ENCODE assay signal across 8 cellular contexts in genomic region chr1:85061711-85062424, GRCh38. TPM values are rescaled to one million over a fixed set of nuclear protein-coding genes. Genes with fewer than 3 reads are reported as not detected.
A peak's percentile ranks its signal among the peaks of the same experiment; 100 is the strongest.
DNase-seq lines count a peak whose midpoint lies in the region; ATAC-seq, FAIRE-seq and TF ChIP-seq lines count a peak whose summit lies in the region.

No MANE protein-coding gene starts in this region.

- TF ChIP-seq CTCF in breast epithelium (IDR thresholded peaks at IDR 0.05), result no peak

- H3K27me3 ChIP-seq in breast epithelium, result no peaks in the 10 kb centered on the region

- peak; percentile 63 for DNase-seq in GM12891 (ENCODE audit: insufficient read length, low spot score)
- peak; percentile 57 for DNase-seq in NCI-H146 treated with DMSO at 0.1 percent for 48 hours (lab: John Stamatoyannopoulos, UW; ENCODE audit: unreplicated experiment)
- DNase-seq in breast epithelium (ENCODE audit: low spot score in 2 of 2), result peak; percentile 85 to 91
- no peak for DNase-seq in KG1 (lab: John Stamatoyannopoulos, UW)

- peak overlapping the region; percentile 69 to 78 for H3K27ac ChIP-seq in breast epithelium
- H3K27ac ChIP-seq in skin epidermis, result peak overlapping the region in 14 of 21 experiments; percentile 3 to 72 (median 44)

- FAIRE-seq in GM12891 (lab: Jason Lieb, UNC), result peak; percentile 99
- FAIRE-seq in TTC549 (lab: Jason Lieb, UNC), result peak; percentile 90

- no peak for TF ChIP-seq POLR2A in GM12891 (IDR thresholded peaks at IDR 0.05; ENCODE audit: low read depth, low read length)
- TF ChIP-seq POLR2A in breast epithelium (IDR thresholded peaks at IDR 0.05), result no peak

- H3K9me3 ChIP-seq in breast epithelium (no peaks in the 10 kb centered on the region), iPS-18c (ENCODE audit: control insufficient read depth, insufficient read depth, low read length) (no peaks in the 10 kb centered on the region)

- H3K4me1 ChIP-seq in breast epithelium, result peaks cover 0 to 2% of the 10 kb centered on the region in 2 donors

- intact Hi-C loops in breast epithelium (cut with DNase I; ENCODE audit: low total_unique reads), result no loop called here

- no peaks in the 10 kb centered on the region for H3K36me3 ChIP-seq in breast epithelium

- H3K4me3 ChIP-seq in breast epithelium (peak overlapping the region; percentile 47 to 74 (median 54)), iPS-18c (ENCODE audit: insufficient read depth, low read depth, low read length) (peak overlapping the region; percentile 65; the same call in 1 of the 2 replicates), skin epidermis (peak overlapping the region; percentile 15 to 48 (median 31))

- ATAC-seq in HG02763 (IDR thresholded peaks at IDR 0.05; ENCODE audit: unreplicated experiment), result peak; percentile 100

TF ChIP-seq in GM12891, 5 proteins besides CTCF, POLR2A, EP300 and RAD21:
- TF ChIP-seq SPI1 (IDR thresholded peaks at IDR 0.05; ENCODE audit: low read depth, low read length) (0 out of 2 replicates have a peak, but pooled peaks have one; percentile 9), POLR2AphosphoS5 (IDR thresholded peaks at IDR 0.05; ENCODE audit: low read depth, low read length) (no peak), TAF1 (IDR thresholded peaks at IDR 0.05; ENCODE audit: low read depth, low read length) (no peak), PAX5 (IDR thresholded peaks at IDR 0.05; ENCODE audit: insufficient read depth, low read length, severe bottlenecking) (no peak), POU2F2 (IDR thresholded peaks at IDR 0.05; ENCODE audit: low read depth, low read length) (no peak)

RNA-seq across cellular contexts. Expression of gene MCOLN3, which starts 13.6 kb away (rescaled TPM):
- polyA plus RNA-seq in GM12891 (2012; ENCODE audit: low read depth, missing spikeins), result 2.6 TPM
- total RNA-seq in breast epithelium, result 10 to 100 TPM in 1 of 3 donors, 1 to 10 TPM in 2; 2.9 to 13.6 (median 3.2) TPM
